1 cellular context compared by ENCODE assay signal in the genomic region with DNA sequence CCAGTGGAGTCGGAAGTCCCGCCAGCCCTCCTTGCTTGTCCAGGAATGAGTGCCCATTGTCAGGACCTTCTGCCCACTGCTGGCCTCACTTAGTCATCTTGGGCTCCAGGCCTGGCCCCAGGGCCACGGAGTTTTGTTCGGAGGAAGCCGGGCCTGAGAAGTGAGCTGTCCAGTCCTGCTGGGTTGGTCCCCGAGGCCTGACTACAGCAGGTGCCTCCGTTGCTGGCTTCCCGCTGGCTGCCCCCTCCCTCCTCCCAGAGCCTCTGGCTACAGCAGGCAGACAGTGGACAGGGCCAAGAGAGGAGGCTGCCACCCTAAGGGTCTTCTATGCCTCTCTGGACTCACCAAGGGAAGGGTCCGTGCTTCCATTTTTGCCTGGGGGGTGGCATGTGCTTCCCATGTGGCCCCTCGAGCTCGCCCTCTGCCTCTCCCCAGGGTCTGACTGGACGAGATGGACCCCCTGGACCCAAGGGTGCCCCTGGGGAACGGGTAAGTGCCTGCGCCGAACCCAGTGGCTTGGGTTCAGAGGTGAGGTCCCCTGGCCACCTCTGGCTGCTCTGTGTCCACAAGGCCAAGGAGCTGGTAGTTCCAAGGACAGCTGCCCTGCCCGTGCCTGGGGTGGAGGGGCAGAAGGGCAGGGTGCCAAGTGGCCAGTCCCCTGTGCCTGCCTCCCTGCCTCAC.
TF ChIP-seq lines count a peak whose summit lies in the region.

No MANE protein-coding gene starts in this region.

TF ChIP-seq in HepG2, 621 proteins besides CTCF, POLR2A, EP300 and RAD21 (continued from another document):
- TF ChIP-seq, protein P1, sequence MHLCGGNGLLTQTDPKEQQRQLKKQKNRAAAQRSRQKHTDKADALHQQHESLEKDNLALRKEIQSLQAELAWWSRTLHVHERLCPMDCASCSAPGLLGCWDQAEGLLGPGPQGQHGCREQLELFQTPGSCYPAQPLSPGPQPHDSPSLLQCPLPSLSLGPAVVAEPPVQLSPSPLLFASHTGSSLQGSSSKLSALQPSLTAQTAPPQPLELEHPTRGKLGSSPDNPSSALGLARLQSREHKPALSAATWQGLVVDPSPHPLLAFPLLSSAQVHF (CRISPR knock-in tag; IDR thresholded peaks at IDR 0.05) = no peak
- TF ChIP-seq ZFP37 (CRISPR knock-in tag; IDR thresholded peaks at IDR 0.05; ENCODE audit: borderline replicate concordance) = no peak
- 0 out of 2 replicates have a peak, but pooled peaks have one; percentile 8 for TF ChIP-seq FOSL2 (CRISPR knock-in tag; IDR thresholded peaks at IDR 0.05)
- TF ChIP-seq RFX1 (IDR thresholded peaks at IDR 0.05) = no peak
- no peak for TF ChIP-seq ZNF790 (CRISPR knock-in tag; IDR thresholded peaks at IDR 0.05; ENCODE audit: borderline replicate concordance)
- 0 out of 2 replicates have a peak, but pooled peaks have one; percentile 23 for TF ChIP-seq TAF1 (CRISPR knock-in tag; IDR thresholded peaks at IDR 0.05)
- TF ChIP-seq TBX3 (IDR thresholded peaks at IDR 0.05; ENCODE audit: borderline replicate concordance) = no peak
- TF ChIP-seq ZMYM2 (CRISPR knock-in tag; IDR thresholded peaks at IDR 0.05) = 0 out of 2 replicates have a peak, but pooled peaks have one; percentile 35
- no peak for TF ChIP-seq ZNF235 (CRISPR knock-in tag; IDR thresholded peaks at IDR 0.05; ENCODE audit: borderline replicate concordance)
- no peak for TF ChIP-seq FOXA1 (IDR thresholded peaks at IDR 0.05)
- TF ChIP-seq FOXA1 (CRISPR knock-in tag; IDR thresholded peaks at IDR 0.05) = peak; percentile 37
- no peak for TF ChIP-seq SKI (IDR thresholded peaks at IDR 0.05; ENCODE audit: partially characterized antibody)
- TF ChIP-seq HNF4A (CRISPR knock-in tag; IDR thresholded peaks at IDR 0.05) = 0 out of 2 replicates have a peak, but pooled peaks have one; percentile 27
- TF ChIP-seq NRL (CRISPR knock-in tag; IDR thresholded peaks at IDR 0.05; ENCODE audit: borderline replicate concordance) = peak; percentile 39; the same call in 1 of the 2 replicates
- no peak for TF ChIP-seq ZBTB3 (CRISPR knock-in tag; IDR thresholded peaks at IDR 0.05; ENCODE audit: borderline replicate concordance, low read depth)
- TF ChIP-seq SOX5 (CRISPR knock-in tag; IDR thresholded peaks at IDR 0.05; ENCODE audit: borderline replicate concordance) = no peak
- 0 out of 2 replicates have a peak, but pooled peaks have one; percentile 53 for TF ChIP-seq ZNF484 (CRISPR knock-in tag; IDR thresholded peaks at IDR 0.05; ENCODE audit: borderline replicate concordance, low read depth)
- peak; percentile 44 for TF ChIP-seq AGO2 (optimal IDR thresholded peaks at IDR 0.05; ENCODE audit: low read depth, low read length)
- TF ChIP-seq, protein P2, sequence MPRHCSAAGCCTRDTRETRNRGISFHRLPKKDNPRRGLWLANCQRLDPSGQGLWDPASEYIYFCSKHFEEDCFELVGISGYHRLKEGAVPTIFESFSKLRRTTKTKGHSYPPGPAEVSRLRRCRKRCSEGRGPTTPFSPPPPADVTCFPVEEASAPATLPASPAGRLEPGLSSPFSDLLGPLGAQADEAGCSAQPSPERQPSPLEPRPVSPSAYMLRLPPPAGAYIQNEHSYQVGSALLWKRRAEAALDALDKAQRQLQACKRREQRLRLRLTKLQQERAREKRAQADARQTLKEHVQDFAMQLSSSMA (CRISPR knock-in tag; IDR thresholded peaks at IDR 0.05) = 0 out of 2 replicates have a peak, but pooled peaks have one; percentile 2
- TF ChIP-seq PTBP1 (IDR thresholded peaks at IDR 0.05; ENCODE audit: low read depth, low read length, poor library complexity, severe bottlenecking) = peak; percentile 14
- no peak for TF ChIP-seq ARID2 (CRISPR knock-in tag; IDR thresholded peaks at IDR 0.05; ENCODE audit: borderline replicate concordance)
- peak; percentile 47; the same call in 1 of the 2 replicates for TF ChIP-seq ZSCAN21 (CRISPR knock-in tag; IDR thresholded peaks at IDR 0.05; ENCODE audit: borderline replicate concordance)
- 0 out of 2 replicates have a peak, but pooled peaks have one; percentile 9 for TF ChIP-seq ZNF274 (CRISPR knock-in tag; IDR thresholded peaks at IDR 0.05)
- TF ChIP-seq MIER2 (CRISPR knock-in tag; IDR thresholded peaks at IDR 0.05) = 0 out of 2 replicates have a peak, but pooled peaks have one; percentile 18
- peak; percentile 28; the same call in 1 of the 2 replicates for TF ChIP-seq CBX5 (CRISPR knock-in tag; IDR thresholded peaks at IDR 0.05; ENCODE audit: borderline replicate concordance)
- 0 out of 2 replicates have a peak, but pooled peaks have one; percentile 9 for TF ChIP-seq ZNF768 (CRISPR knock-in tag; IDR thresholded peaks at IDR 0.05)
- peak; percentile 25; the same call in 1 of the 2 replicates for TF ChIP-seq ZBTB7A (CRISPR knock-in tag; IDR thresholded peaks at IDR 0.05)
- 0 out of 2 replicates have a peak, but pooled peaks have one; percentile 8 for TF ChIP-seq KDM2A (CRISPR knock-in tag; IDR thresholded peaks at IDR 0.05; ENCODE audit: borderline replicate concordance, low read depth)
- no peak for TF ChIP-seq RBM39 (IDR thresholded peaks at IDR 0.05; ENCODE audit: low read depth, low read length, poor library complexity, severe bottlenecking)
- TF ChIP-seq MATR3 (CRISPR knock-in tag; IDR thresholded peaks at IDR 0.05) = no peak
